In the genomic region with DNA sequence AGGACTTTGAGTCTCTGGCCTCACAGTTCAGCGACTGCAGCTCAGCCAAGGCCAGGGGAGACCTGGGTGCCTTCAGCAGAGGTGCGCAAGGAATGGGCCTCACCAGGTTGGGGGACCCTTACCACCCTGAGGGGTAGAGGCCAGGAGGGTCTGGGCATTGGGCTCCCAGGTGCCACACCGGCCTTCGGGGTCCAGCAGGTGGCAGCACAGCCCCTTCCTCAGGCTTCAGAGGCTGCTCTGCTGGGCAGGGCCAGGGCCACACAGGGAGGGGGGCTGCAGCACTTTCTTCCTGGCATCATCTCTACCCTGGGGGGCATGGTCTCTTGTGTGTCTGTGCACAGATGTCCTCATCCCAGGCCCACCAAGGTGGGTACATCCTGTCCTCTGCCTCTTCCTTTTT, we compare ENCODE assay signal across 9 cellular contexts. TPM values are rescaled to one million over a fixed set of nuclear protein-coding genes. Genes with fewer than 3 reads are reported as not detected.
DNase-seq lines count a peak whose midpoint lies in the region; ATAC-seq and TF ChIP-seq lines count a peak whose summit lies in the region.
"Had no signal": no experiment of that assay in that cellular context is flagged by ENCODE, and none has a peak within 500 bp of the region (broad histone marks: within the 10 kb centered on the region; RNA-seq: fewer than 3 reads in every experiment).

No MANE protein-coding gene starts in this region.

- no peaks in the 10 kb centered on the region for H3K27me3 ChIP-seq in left ventricle myocardium inferior (ENCODE audit: low read depth)
- H3K27me3 ChIP-seq in upper lobe of right lung = no peaks in the 10 kb centered on the region
- H3K27me3 ChIP-seq in testis = no peaks in the 10 kb centered on the region

- H3K36me3 ChIP-seq in left ventricle myocardium inferior (peaks cover 69% of the 10 kb centered on the region), upper lobe of right lung (peaks cover 29% of the 10 kb centered on the region), testis (ENCODE audit: low read depth, missing control alignments) (no peaks in the 10 kb centered on the region)

- TF ChIP-seq POLR2A in testis (IDR thresholded peaks at IDR 0.05) = no peak

- H3K4me1 ChIP-seq in left ventricle myocardium inferior (peaks cover 14% of the 10 kb centered on the region), upper lobe of right lung (no peaks in the 10 kb centered on the region), testis (peaks cover 38% of the 10 kb centered on the region)

- ATAC-seq in left cardiac atrium (no peak), upper lobe of right lung (no peak)

- intact Hi-C loops in left ventricle myocardium inferior (cut with micrococcal nuclease) (no loop called here), left cardiac atrium (cut with DNase I) (no loop called here), upper lobe of right lung (cut with DNase I) (no loop called here), testis (cut with DNase I; ENCODE audit: low total_unique reads) (no loop called here)

- 60 to 83% methylated on average over 1 to 4 of the region's 4 CpGs for WGBS in testis, 2 donors

- H3K27ac ChIP-seq in left ventricle myocardium inferior (replicated peaks) = no peak overlapping the region
- no peak overlapping the region for H3K27ac ChIP-seq in upper lobe of right lung
- H3K27ac ChIP-seq in testis = peak overlapping the region in 1 of 2 donors; percentile 62

- H3K4me3 ChIP-seq in left ventricle myocardium inferior (no peak overlapping the region), foreskin fibroblast (ENCODE audit: low read depth in 1 of 2, low read length in 2 of 2) (no peak overlapping the region), upper lobe of right lung (no peak overlapping the region), testis (no peak overlapping the region)
- H3K4me3 ChIP-seq: coronary artery had no signal

- DNase-seq in left ventricle myocardium inferior (no peak), left cardiac atrium (no peak), foreskin fibroblast (no peak), upper lobe of right lung (no peak), testis (no peak), NCI-H1436 treated with DMSO at 0.1 percent for 48 hours (lab: John Stamatoyannopoulos, UW) (no peak), NCI-H748 treated with DMSO at 0.1 percent for 48 hours (lab: John Stamatoyannopoulos, UW) (no peak)
- peak; percentile 54 for DNase-seq in activated CD4-positive, alpha-beta T cell treated with anti-CD3 and anti-CD28 coated beads, Interleukin-2, amount 50 U/mL, for 1 hour

- TF ChIP-seq CTCF in left ventricle myocardium inferior (IDR thresholded peaks at IDR 0.05; ENCODE audit: borderline replicate concordance) (peak; percentile 37), foreskin fibroblast (IDR thresholded peaks at IDR 0.05; ENCODE audit: low read depth, low read length) (peak; percentile 34), upper lobe of right lung (IDR thresholded peaks at IDR 0.05) (peak; percentile 33), testis (IDR thresholded peaks at IDR 0.05) (no peak)

- H3K9me3 ChIP-seq in left ventricle myocardium inferior (replicated peaks) (peaks cover 8% of the 10 kb centered on the region), upper lobe of right lung (no peaks in the 10 kb centered on the region), testis (no peaks in the 10 kb centered on the region)

RNA-seq across cellular contexts. Expression of a gene that starts 12.9 kb away (rescaled TPM):
- total RNA-seq in left ventricle myocardium inferior (98.4 TPM), left cardiac atrium (10 to 100 TPM; 73.7 to 74.9 TPM), upper lobe of right lung (50.3 TPM), testis (100 to 1,000 TPM; 228 to 232 TPM)
- 209 TPM for polyA plus RNA-seq in testis (ENCODE audit: insufficient read depth, low read depth, low replicate concordance)

RNA-seq across cellular contexts. Expression of a gene that starts 20.3 kb away (rescaled TPM):
- total RNA-seq in left ventricle myocardium inferior (538 TPM), left cardiac atrium (100 to 1,000 TPM; 414 to 466 TPM), upper lobe of right lung (220 TPM), testis (100 to 1,000 TPM; 418 to 540 TPM)
- polyA plus RNA-seq in testis (ENCODE audit: insufficient read depth, low read depth, low replicate concordance) = 491 TPM

RNA-seq across cellular contexts. Expression of a gene that starts 29.2 kb away (rescaled TPM):
- total RNA-seq in left ventricle myocardium inferior (10.0 TPM), left cardiac atrium (10 to 100 TPM; 12.8 to 14.5 TPM), upper lobe of right lung (21.5 TPM), testis (10 to 100 TPM; 38.7 to 42.6 TPM)
- polyA plus RNA-seq in testis (ENCODE audit: insufficient read depth, low read depth, low replicate concordance) = 24.7 TPM

Comparison
In these comparisons a context has a peak if more than half of its experiments do, and no peak if none do; other contexts are left out.
1. CTCF ChIP-seq: peak in left ventricle myocardium inferior (single experiment), foreskin fibroblast (single experiment) and upper lobe of right lung (single experiment); none in testis (0 of 3).